13 cellular contexts compared by ENCODE assay signal in genomic region chr22:23781533-23781932, GRCh38. TPM values are rescaled to one million over a fixed set of nuclear protein-coding genes. Genes with fewer than 3 reads are reported as not detected.
DNase-seq lines count a peak whose midpoint lies in the region; ATAC-seq, FAIRE-seq and TF ChIP-seq lines count a peak whose summit lies in the region.
"Had no signal": no experiment of that assay in that cellular context is flagged by ENCODE, and none has a peak within 500 bp of the region (broad histone marks: within the 10 kb centered on the region; RNA-seq: fewer than 3 reads in every experiment).

No MANE protein-coding gene starts in this region.

- H3K4me3 ChIP-seq in HepG2 (replicated peaks in 1 of 3; ENCODE audit: insufficient read depth in 1 of 3, low read depth in 2 of 3, low read length in 3 of 3) (no peak overlapping the region), right lobe of liver (no peak overlapping the region), astrocyte (ENCODE audit: insufficient read depth, low read depth, low read length) (no peak overlapping the region), hepatocyte (no peak overlapping the region), right cardiac atrium (ENCODE audit: low read length) (no peak overlapping the region)

- H3K4me3 Mint-ChIP-seq in astrocyte (ENCODE audit: unreplicated experiment) = no peak overlapping the region
- H3K4me3 Mint-ChIP-seq in activated CD8-positive, alpha-beta T cell treated with anti-CD3 and anti-CD28 coated beads, Interleukin-2, amount 10 ng/mL, durations not matched to agents 7 days and 5 days = no peak overlapping the region
- H3K4me3 Mint-ChIP-seq: activated CD4-positive, alpha-beta T cell treated with anti-CD3 and anti-CD28 coated beads, Interleukin-2, amount 10 ng/mL, durations not matched to agents 7 days and 5 days; activated naive CD4-positive, alpha-beta T cell treated with anti-CD3 and anti-CD28 coated beads for 36 hours had no signal

- H3K27me3 Mint-ChIP-seq in astrocyte (ENCODE audit: low read depth, unreplicated experiment) = peaks cover 12% of the 10 kb centered on the region
- no peaks in the 10 kb centered on the region for H3K27me3 Mint-ChIP-seq in activated CD8-positive, alpha-beta T cell treated with anti-CD3 and anti-CD28 coated beads, Interleukin-2, amount 10 ng/mL, durations not matched to agents 7 days and 5 days (ENCODE audit: low read depth)
- H3K27me3 Mint-ChIP-seq: activated CD4-positive, alpha-beta T cell treated with anti-CD3 and anti-CD28 coated beads, Interleukin-2, amount 10 ng/mL, durations not matched to agents 7 days and 5 days had no signal

- no TSS peak for BruUV-seq in HepG2 (replicated peaks; lab: Mats Ljungman, UMichigan)

- peaks cover 9% of the 10 kb centered on the region for H3K36me3 Mint-ChIP-seq in astrocyte (ENCODE audit: low read depth, unreplicated experiment)
- no peaks in the 10 kb centered on the region for H3K36me3 Mint-ChIP-seq in activated CD8-positive, alpha-beta T cell treated with anti-CD3 and anti-CD28 coated beads, Interleukin-2, amount 10 ng/mL, durations not matched to agents 7 days and 5 days (ENCODE audit: low read depth)

- POLR2A ChIA-PET in HepG2 (lab: Yijun Ruan, JAX) = interaction anchor here (0.8 to 1.3 kb wide), 2 partner anchors 9 to 11 kb away, joined by 3 to 4 read pairs; partner anchors contain the start of gene MMP11
- POLR2A ChIA-PET in activated CD8-positive, alpha-beta T cell treated with anti-CD3 and anti-CD28 coated beads, Interleukin-2, amount 10 ng/mL, durations not matched to agents 7 days and 5 days (lab: Charles Lee) = no interaction called here

- no peak overlapping the region for H3K27ac Mint-ChIP-seq in astrocyte (ENCODE audit: unreplicated experiment)
- H3K27ac Mint-ChIP-seq in activated CD8-positive, alpha-beta T cell treated with anti-CD3 and anti-CD28 coated beads, Interleukin-2, amount 10 ng/mL, durations not matched to agents 7 days and 5 days = no peak overlapping the region
- H3K27ac Mint-ChIP-seq: activated CD4-positive, alpha-beta T cell treated with anti-CD3 and anti-CD28 coated beads, Interleukin-2, amount 10 ng/mL, durations not matched to agents 7 days and 5 days; activated naive CD4-positive, alpha-beta T cell treated with anti-CD3 and anti-CD28 coated beads for 36 hours had no signal

- H3K9me3 ChIP-seq in HepG2 (ENCODE audit: low read length) (no peaks in the 10 kb centered on the region), right lobe of liver (no peaks in the 10 kb centered on the region), astrocyte (ENCODE audit: insufficient read depth, low read depth, low read length) (no peaks in the 10 kb centered on the region), hepatocyte (ENCODE audit: low read depth) (no peaks in the 10 kb centered on the region), right cardiac atrium (ENCODE audit: control insufficient read depth, low read length) (no peaks in the 10 kb centered on the region)

- H3K79me2 ChIP-seq in HepG2 (ENCODE audit: insufficient read depth, low read length) (no peaks in the 10 kb centered on the region), astrocyte (ENCODE audit: insufficient read depth, low read length) (no peaks in the 10 kb centered on the region), hepatocyte (peaks cover 2% of the 10 kb centered on the region)

- 45% methylated on average over 9 of the region's 9 CpGs for WGBS in HepG2 (ENCODE audit: low lambda C conversion rate)
- WGBS in right lobe of liver (ENCODE audit: insufficient coverage, low coverage, low lambda C conversion rate, missing lambda C conversion rate) = 33% methylated on average over 2 of the region's 9 CpGs
- WGBS in hepatocyte (ENCODE audit: low lambda C conversion rate, missing lambda C conversion rate) = 57% methylated on average over 9 of the region's 9 CpGs
- WGBS in right cardiac atrium = 78% methylated on average over 9 of the region's 9 CpGs

- no peak for TF ChIP-seq RAD21 in HepG2 (CRISPR knock-in tag; IDR thresholded peaks at IDR 0.05)

- DNase-seq in HepG2 (ENCODE audit: low spot score) (no peak), right lobe of liver (no peak), astrocyte (ENCODE audit: low read depth) (peak; percentile 33), hepatocyte (ENCODE audit: low spot score) (peak; percentile 61), right cardiac atrium (no peak), DMS79 treated with DMSO at 0.1 percent for 48 hours (lab: John Stamatoyannopoulos, UW) (no peak), NCI-H82 treated with DMSO at 0.1 percent for 48 hours (lab: John Stamatoyannopoulos, UW; ENCODE audit: unreplicated experiment) (no peak)
- no peak for DNase-seq in activated CD8-positive, alpha-beta T cell treated with anti-CD3 and anti-CD28 coated beads, Interleukin-2, amount 10 ng/mL, durations not matched to agents 7 days and 5 days
- DNase-seq: activated CD4-positive, alpha-beta T cell treated with anti-CD3 and anti-CD28 coated beads, Interleukin-2, amount 10 ng/mL, durations not matched to agents 7 days and 5 days; activated naive CD4-positive, alpha-beta T cell treated with anti-CD3 and anti-CD28 coated beads for 36 hours; effector CD4-positive, alpha-beta T cell had no signal

- TF ChIP-seq EP300 in HepG2 (IDR thresholded peaks at IDR 0.05; ENCODE audit: low read depth in 2 of 2, low read length in 2 of 2) = no peak
- TF ChIP-seq EP300 in HepG2 (CRISPR knock-in tag; IDR thresholded peaks at IDR 0.05; ENCODE audit: borderline replicate concordance) = no peak

- CTCF ChIA-PET in HepG2 (lab: Yijun Ruan, JAX; ENCODE audit: low intra/inter-chr PET ratio, low total read pairs) = no interaction called here
- CTCF ChIA-PET in activated CD8-positive, alpha-beta T cell treated with anti-CD3 and anti-CD28 coated beads, Interleukin-2, amount 10 ng/mL, durations not matched to agents 7 days and 5 days (lab: Charles Lee) = interaction anchor here (1.5 kb wide), 1 partner anchor 11 kb away, joined by 3 read pairs; no protein-coding TSS in a partner anchor

- H3K9me2 ChIP-seq in hepatocyte (replicated peaks; ENCODE audit: insufficient read depth) = no peaks in the 10 kb centered on the region

- peaks cover 70% of the 10 kb centered on the region for H3K4me1 ChIP-seq in HepG2 (ENCODE audit: insufficient read depth, low read length)
- peaks cover 0 to 25% (median 9%) of the 10 kb centered on the region in 4 donors for H3K4me1 ChIP-seq in right lobe of liver
- peaks cover 22% of the 10 kb centered on the region for H3K4me1 ChIP-seq in astrocyte (ENCODE audit: insufficient read depth, low read length)
- H3K4me1 ChIP-seq in hepatocyte (ENCODE audit: insufficient read depth) = peaks cover 35% of the 10 kb centered on the region
- peaks cover 4% of the 10 kb centered on the region for H3K4me1 ChIP-seq in right cardiac atrium (ENCODE audit: control insufficient read depth, insufficient read depth, low read length)

- no peaks in the 10 kb centered on the region for H4K20me1 ChIP-seq in HepG2 (ENCODE audit: insufficient read depth, low read length)
- no peaks in the 10 kb centered on the region for H4K20me1 ChIP-seq in astrocyte (ENCODE audit: insufficient read depth, low read length)
- no peaks in the 10 kb centered on the region for H4K20me1 ChIP-seq in hepatocyte (ENCODE audit: insufficient read depth, poor library complexity, severe bottlenecking)

- H3K4me2 ChIP-seq in HepG2 (ENCODE audit: low read depth, low read length) (no peak overlapping the region), astrocyte (ENCODE audit: low read length) (no peak overlapping the region), hepatocyte (no peak overlapping the region)

- TF ChIP-seq POLR2A in HepG2 (IDR thresholded peaks at IDR 0.05; ENCODE audit: insufficient read depth in 1 of 2, low read depth in 2 of 2, low read length in 2 of 2) = no peak
- no peak for TF ChIP-seq POLR2A in right lobe of liver (IDR thresholded peaks at IDR 0.05)

- H3K27me3 ChIP-seq in HepG2 (ENCODE audit: control insufficient read depth in 1 of 2, insufficient read depth in 2 of 2, low read length in 2 of 2) (no peaks in the 10 kb centered on the region), right lobe of liver (no peaks in the 10 kb centered on the region), astrocyte (ENCODE audit: insufficient read depth, low read length) (no peaks in the 10 kb centered on the region), hepatocyte (no peaks in the 10 kb centered on the region), right cardiac atrium (ENCODE audit: control insufficient read depth, insufficient read depth) (no peaks in the 10 kb centered on the region)

- FAIRE-seq in HepG2 (lab: Jason Lieb, UNC) (no peak), astrocyte (lab: Jason Lieb, UNC) (no peak)
- FAIRE-seq: G401.6 had no signal

- H3K27ac ChIP-seq in HepG2 (ENCODE audit: extremely low read length, insufficient read depth, low read length) (no peak overlapping the region), right lobe of liver (no peak overlapping the region), astrocyte (ENCODE audit: low read depth, low read length) (no peak overlapping the region), hepatocyte (peak overlapping the region; percentile 53), right cardiac atrium (ENCODE audit: low read length) (no peak overlapping the region)

- in situ Hi-C loops in HepG2 (cut with HindIII; ENCODE audit: extremely low pct_ligation_motif_present, low pct_unique_long_range_greater_than_20kb) = loop anchor here (5.0 kb wide), 1 partner anchor 66 kb away; no protein-coding TSS in a partner anchor

- H3K36me3 ChIP-seq in HepG2 (replicated peaks in 1 of 2; ENCODE audit: control insufficient read depth in 1 of 2, insufficient read depth in 2 of 2, low read length in 2 of 2) = no peaks in the 10 kb centered on the region
- H3K36me3 ChIP-seq in right lobe of liver = no peaks in the 10 kb centered on the region
- H3K36me3 ChIP-seq in astrocyte (ENCODE audit: insufficient read depth, low read length) = no peaks in the 10 kb centered on the region
- no peaks in the 10 kb centered on the region for H3K36me3 ChIP-seq in hepatocyte (replicated peaks; ENCODE audit: insufficient read depth, low read depth)

- ATAC-seq in HepG2 = peak; percentile 7; the same call in 1 of the 3 replicates
- ATAC-seq in right lobe of liver = no peak
- ATAC-seq in right cardiac atrium = no peak
- no peak for ATAC-seq in activated CD8-positive, alpha-beta T cell treated with anti-CD3 and anti-CD28 coated beads, Interleukin-2, amount 10 ng/mL, durations not matched to agents 7 days and 5 days

- no peaks in the 10 kb centered on the region for H3K9me3 Mint-ChIP-seq in astrocyte (ENCODE audit: unreplicated experiment)
- no peaks in the 10 kb centered on the region for H3K9me3 Mint-ChIP-seq in activated CD8-positive, alpha-beta T cell treated with anti-CD3 and anti-CD28 coated beads, Interleukin-2, amount 10 ng/mL, durations not matched to agents 7 days and 5 days (ENCODE audit: insufficient read depth)
- H3K9me3 Mint-ChIP-seq: activated CD4-positive, alpha-beta T cell treated with anti-CD3 and anti-CD28 coated beads, Interleukin-2, amount 10 ng/mL, durations not matched to agents 7 days and 5 days; activated naive CD4-positive, alpha-beta T cell treated with anti-CD3 and anti-CD28 coated beads for 36 hours had no signal

- H2AFZ ChIP-seq in HepG2 (ENCODE audit: low read length) = no peak overlapping the region
- H2AFZ ChIP-seq in astrocyte (ENCODE audit: low read depth, low read length) = peak overlapping the region; percentile 19
- H2AFZ ChIP-seq in hepatocyte = no peak overlapping the region

- peaks cover 17% of the 10 kb centered on the region for H3K4me1 Mint-ChIP-seq in astrocyte (ENCODE audit: low read depth, unreplicated experiment)
- peaks cover 24% of the 10 kb centered on the region for H3K4me1 Mint-ChIP-seq in activated CD8-positive, alpha-beta T cell treated with anti-CD3 and anti-CD28 coated beads, Interleukin-2, amount 10 ng/mL, durations not matched to agents 7 days and 5 days (ENCODE audit: low read depth)

- H3K9ac ChIP-seq in HepG2 (ENCODE audit: insufficient read depth, low read depth, low read length) (no peak overlapping the region), astrocyte (ENCODE audit: low read length) (no peak overlapping the region)

- no peak for TF ChIP-seq CTCF in HepG2 (CRISPR knock-in tag; IDR thresholded peaks at IDR 0.05)
- no peak for TF ChIP-seq CTCF in right lobe of liver (IDR thresholded peaks at IDR 0.05)
- no peak for TF ChIP-seq CTCF in astrocyte (IDR thresholded peaks at IDR 0.05; ENCODE audit: insufficient read depth, low read depth, low read length)
- TF ChIP-seq CTCF in hepatocyte (IDR thresholded peaks at IDR 0.05; ENCODE audit: poor library complexity) = no peak

- intact Hi-C loops in HepG2 (cut with micrococcal nuclease; ENCODE audit: unreplicated experiment) (no loop called here), right lobe of liver (cut with DNase I) (no loop called here), right cardiac atrium (cut with DNase I) (no loop called here)

RNA-seq across cellular contexts. Expression of gene SMARCB1, which starts 5.2 kb away (rescaled TPM):
- total RNA-seq in HepG2 (2016; rRNA removed; fragmentation: Illumina TruSeq; extraction: Trizol) (74.0 and 75.8 TPM in 2 replicates), right lobe of liver (10 to 100 TPM; 19.9 to 70.2 (median 25.3) TPM), astrocyte (91.3 and 115 TPM in 2 replicates), hepatocyte (84.3 and 88.2 TPM in 2 replicates), right cardiac atrium (10 to 100 TPM; 48.8 to 55.9 (median 49.4) TPM)
- total RNA-seq in HepG2 (2016; cell fraction: cytosol; rRNA removed; fragmentation: Illumina TruSeq; extraction: Trizol; ENCODE audit: low read depth) = 49.5 and 56.5 TPM in 2 replicates
- 57.1 and 69.6 TPM in 2 replicates for total RNA-seq in HepG2 (2016; cell fraction: insoluble cytoplasmic fraction; rRNA removed; fragmentation: Illumina TruSeq; extraction: Trizol)
- total RNA-seq in HepG2 (2016; cell fraction: membrane; rRNA removed; fragmentation: Illumina TruSeq; extraction: Trizol) = 60.2 and 66.9 TPM in 2 replicates
- total RNA-seq in HepG2 (2016; cell fraction: nucleus; rRNA removed; fragmentation: Illumina TruSeq; extraction: Trizol) = 33.7 and 37.0 TPM in 2 replicates
- polyA plus RNA-seq in HepG2 (2011; rRNA removed) (150 and 166 TPM in 2 replicates), hepatocyte (103 and 120 TPM in 2 replicates), right cardiac atrium (41.1 TPM)
- 110 and 129 TPM in 2 replicates for polyA plus RNA-seq in HepG2 (2011; cell fraction: cytosol; rRNA removed)
- polyA plus RNA-seq in HepG2 (2011; cell fraction: nucleus; rRNA removed) = 88.0 and 96.6 TPM in 2 replicates
- polyA plus RNA-seq in HepG2 (2012) = 99.4 and 113 TPM in 2 replicates
- polyA plus RNA-seq in HepG2 (2016; cell fraction: cytosol; fragmentation: Illumina TruSeq; extraction: Trizol; ENCODE audit: low read depth) = 78.3 and 90.9 TPM in 2 replicates
- 127 and 143 TPM in 2 replicates for polyA plus RNA-seq in HepG2 (2016; cell fraction: insoluble cytoplasmic fraction; fragmentation: Illumina TruSeq; extraction: Trizol; ENCODE audit: low read depth)
- polyA plus RNA-seq in HepG2 (2016; cell fraction: membrane; fragmentation: Illumina TruSeq; extraction: Trizol; ENCODE audit: low read depth) = 82.2 and 92.9 TPM in 2 replicates
- 92.2 and 94.0 TPM in 2 replicates for polyA plus RNA-seq in HepG2 (2016; cell fraction: nucleus; fragmentation: Illumina TruSeq; extraction: Trizol; ENCODE audit: insufficient read depth, low read depth)
- 77.2 and 97.6 TPM in 2 replicates for polyA minus RNA-seq in HepG2 (2011; rRNA and poly(A)+ RNA removed; ENCODE audit: low replicate concordance)
- 35.3 and 48.0 TPM in 2 replicates for polyA minus RNA-seq in HepG2 (2011; cell fraction: cytosol; rRNA and poly(A)+ RNA removed)
- 55.2 and 55.9 TPM in 2 replicates for polyA minus RNA-seq in HepG2 (2011; cell fraction: nucleus; rRNA and poly(A)+ RNA removed)
- 100 to 1,000 TPM; 112 to 113 TPM for total RNA-seq in activated CD8-positive, alpha-beta T cell treated with anti-CD3 and anti-CD28 coated beads, Interleukin-2, amount 10 ng/mL, durations not matched to agents 7 days and 5 days

RNA-seq across cellular contexts. Expression of gene MMP11, which starts 8.9 kb away (rescaled TPM):
- total RNA-seq in HepG2 (2016; rRNA removed; fragmentation: Illumina TruSeq; extraction: Trizol) (2.7 and 8.9 TPM in 2 replicates), right lobe of liver (1 to 10 TPM in 2 of 6 experiments, under 1 TPM in 4; 0.59 to 1.3 (median 0.90) TPM), astrocyte (12.2 and 23.7 TPM in 2 replicates), hepatocyte (27.9 and 36.2 TPM in 2 replicates), right cardiac atrium (10 to 100 TPM in 2 of 4 donors, 1 to 10 TPM in 2; 2.8 to 15.4 (median 11.5) TPM)
- total RNA-seq in HepG2 (2016; cell fraction: cytosol; rRNA removed; fragmentation: Illumina TruSeq; extraction: Trizol; ENCODE audit: low read depth) = 1.8 and 2.5 TPM in 2 replicates
- 2.3 and 8.4 TPM in 2 replicates for total RNA-seq in HepG2 (2016; cell fraction: insoluble cytoplasmic fraction; rRNA removed; fragmentation: Illumina TruSeq; extraction: Trizol)
- total RNA-seq in HepG2 (2016; cell fraction: membrane; rRNA removed; fragmentation: Illumina TruSeq; extraction: Trizol) = 2.3 and 2.5 TPM in 2 replicates
- total RNA-seq in HepG2 (2016; cell fraction: nucleus; rRNA removed; fragmentation: Illumina TruSeq; extraction: Trizol) = 8.4 and 12.1 TPM in 2 replicates
- polyA plus RNA-seq in HepG2 (2011; rRNA removed) (28.6 and 88.6 TPM in 2 replicates), hepatocyte (22.8 and 25.2 TPM in 2 replicates), right cardiac atrium (5.9 TPM)
- polyA plus RNA-seq in HepG2 (2011; cell fraction: cytosol; rRNA removed) = 28.4 and 53.0 TPM in 2 replicates
- 63.0 and 95.6 TPM in 2 replicates for polyA plus RNA-seq in HepG2 (2011; cell fraction: nucleus; rRNA removed)
- 39.9 and 70.8 TPM in 2 replicates for polyA plus RNA-seq in HepG2 (2012)
- 0.88 and 0.92 TPM in 2 replicates for polyA plus RNA-seq in HepG2 (2016; cell fraction: cytosol; fragmentation: Illumina TruSeq; extraction: Trizol; ENCODE audit: low read depth)
- polyA plus RNA-seq in HepG2 (2016; cell fraction: insoluble cytoplasmic fraction; fragmentation: Illumina TruSeq; extraction: Trizol; ENCODE audit: low read depth) = 3.0 and 3.5 TPM in 2 replicates
- 1.7 TPM in 2 replicates for polyA plus RNA-seq in HepG2 (2016; cell fraction: membrane; fragmentation: Illumina TruSeq; extraction: Trizol; ENCODE audit: low read depth)
- polyA plus RNA-seq in HepG2 (2016; cell fraction: nucleus; fragmentation: Illumina TruSeq; extraction: Trizol; ENCODE audit: insufficient read depth, low read depth) = 13.9 and 17.6 TPM in 2 replicates
- polyA minus RNA-seq in HepG2 (2011; rRNA and poly(A)+ RNA removed; ENCODE audit: low replicate concordance) = 28.7 TPM in 1 of 2 replicates, not detected in the other
- polyA minus RNA-seq in HepG2 (2011; cell fraction: cytosol; rRNA and poly(A)+ RNA removed) = 5.1 and 17.3 TPM in 2 replicates
- 9.9 and 21.9 TPM in 2 replicates for polyA minus RNA-seq in HepG2 (2011; cell fraction: nucleus; rRNA and poly(A)+ RNA removed)
- under 1 TPM; 0.42 to 0.55 TPM for total RNA-seq in activated CD8-positive, alpha-beta T cell treated with anti-CD3 and anti-CD28 coated beads, Interleukin-2, amount 10 ng/mL, durations not matched to agents 7 days and 5 days

RNA-seq across cellular contexts. Expression of gene CHCHD10, which starts 13.8 kb away (rescaled TPM):
- 59.1 and 62.8 TPM in 2 replicates for total RNA-seq in HepG2 (2016; rRNA removed; fragmentation: Illumina TruSeq; extraction: Trizol)
- total RNA-seq in HepG2 (2016; cell fraction: cytosol; rRNA removed; fragmentation: Illumina TruSeq; extraction: Trizol; ENCODE audit: low read depth) = 34.5 and 34.6 TPM in 2 replicates
- 56.2 and 62.6 TPM in 2 replicates for total RNA-seq in HepG2 (2016; cell fraction: insoluble cytoplasmic fraction; rRNA removed; fragmentation: Illumina TruSeq; extraction: Trizol)
- 61.2 and 64.2 TPM in 2 replicates for total RNA-seq in HepG2 (2016; cell fraction: membrane; rRNA removed; fragmentation: Illumina TruSeq; extraction: Trizol)
- total RNA-seq in HepG2 (2016; cell fraction: nucleus; rRNA removed; fragmentation: Illumina TruSeq; extraction: Trizol) = 31.4 and 47.6 TPM in 2 replicates
- polyA plus RNA-seq in HepG2 (2011; rRNA removed) = 37.0 and 60.2 TPM in 2 replicates
- polyA plus RNA-seq in HepG2 (2011; cell fraction: cytosol; rRNA removed) = 42.3 and 49.1 TPM in 2 replicates
- polyA plus RNA-seq in HepG2 (2011; cell fraction: nucleus; rRNA removed) = 45.9 and 96.4 TPM in 2 replicates
- polyA plus RNA-seq in HepG2 (2012) = 103 and 194 TPM in 2 replicates
- 73.1 and 74.3 TPM in 2 replicates for polyA plus RNA-seq in HepG2 (2016; cell fraction: cytosol; fragmentation: Illumina TruSeq; extraction: Trizol; ENCODE audit: low read depth)
- polyA plus RNA-seq in HepG2 (2016; cell fraction: insoluble cytoplasmic fraction; fragmentation: Illumina TruSeq; extraction: Trizol; ENCODE audit: low read depth) = 91.0 and 122 TPM in 2 replicates
- 101 and 107 TPM in 2 replicates for polyA plus RNA-seq in HepG2 (2016; cell fraction: membrane; fragmentation: Illumina TruSeq; extraction: Trizol; ENCODE audit: low read depth)
- polyA plus RNA-seq in HepG2 (2016; cell fraction: nucleus; fragmentation: Illumina TruSeq; extraction: Trizol; ENCODE audit: insufficient read depth, low read depth) = 107 and 123 TPM in 2 replicates
- 99.0 and 111 TPM in 2 replicates for polyA minus RNA-seq in HepG2 (2011; rRNA and poly(A)+ RNA removed; ENCODE audit: low replicate concordance)
- polyA minus RNA-seq in HepG2 (2011; cell fraction: cytosol; rRNA and poly(A)+ RNA removed) = 44.8 and 90.8 TPM in 2 replicates
- 4.2 and 14.9 TPM in 2 replicates for polyA minus RNA-seq in HepG2 (2011; cell fraction: nucleus; rRNA and poly(A)+ RNA removed)
- total RNA-seq in right lobe of liver = 100 to 1,000 TPM; 133 to 416 (median 252) TPM
- total RNA-seq in astrocyte = 60.9 and 70.5 TPM in 2 replicates
- 4.0 and 36.5 TPM in 2 replicates for total RNA-seq in hepatocyte
- polyA plus RNA-seq in hepatocyte = 53.0 and 68.1 TPM in 2 replicates
- 1,000 to 10,000 TPM in 3 of 4 donors, 100 to 1,000 TPM in 1; 993 to 1,434 (median 1,175) TPM for total RNA-seq in right cardiac atrium
- polyA plus RNA-seq in right cardiac atrium = 1,153 TPM
- 100 to 1,000 TPM; 134 to 140 TPM for total RNA-seq in activated CD8-positive, alpha-beta T cell treated with anti-CD3 and anti-CD28 coated beads, Interleukin-2, amount 10 ng/mL, durations not matched to agents 7 days and 5 days

RNA-seq across cellular contexts. Expression of gene C22orf15, which starts 18.7 kb away (rescaled TPM):
- total RNA-seq in HepG2 (2016; rRNA removed; fragmentation: Illumina TruSeq; extraction: Trizol) (not detected in 2 replicates), right lobe of liver (not detected), astrocyte (0.38 and 0.39 TPM in 2 replicates), hepatocyte (not detected in 2 replicates), right cardiac atrium (under 1 TPM in 1 of 4 donors, not detected in 3; 0.21 TPM)
- total RNA-seq in HepG2 (2016; cell fraction: cytosol; rRNA removed; fragmentation: Illumina TruSeq; extraction: Trizol; ENCODE audit: low read depth) = not detected in 2 replicates
- not detected in 2 replicates for total RNA-seq in HepG2 (2016; cell fraction: insoluble cytoplasmic fraction; rRNA removed; fragmentation: Illumina TruSeq; extraction: Trizol)
- not detected in 2 replicates for total RNA-seq in HepG2 (2016; cell fraction: membrane; rRNA removed; fragmentation: Illumina TruSeq; extraction: Trizol)
- not detected in 2 replicates for total RNA-seq in HepG2 (2016; cell fraction: nucleus; rRNA removed; fragmentation: Illumina TruSeq; extraction: Trizol)
- polyA plus RNA-seq in HepG2 (2011; rRNA removed) (0.07 TPM in 1 of 2 replicates, not detected in the other), hepatocyte (0.35 and 0.37 TPM in 2 replicates), right cardiac atrium (not detected)
- not detected in 2 replicates for polyA plus RNA-seq in HepG2 (2011; cell fraction: cytosol; rRNA removed)
- not detected in 2 replicates for polyA plus RNA-seq in HepG2 (2011; cell fraction: nucleus; rRNA removed)
- polyA plus RNA-seq in HepG2 (2012) = 0.12 and 0.28 TPM in 2 replicates
- polyA plus RNA-seq in HepG2 (2016; cell fraction: cytosol; fragmentation: Illumina TruSeq; extraction: Trizol; ENCODE audit: low read depth) = not detected in 2 replicates
- not detected in 2 replicates for polyA plus RNA-seq in HepG2 (2016; cell fraction: insoluble cytoplasmic fraction; fragmentation: Illumina TruSeq; extraction: Trizol; ENCODE audit: low read depth)
- polyA plus RNA-seq in HepG2 (2016; cell fraction: membrane; fragmentation: Illumina TruSeq; extraction: Trizol; ENCODE audit: low read depth) = not detected in 2 replicates
- not detected in 2 replicates for polyA plus RNA-seq in HepG2 (2016; cell fraction: nucleus; fragmentation: Illumina TruSeq; extraction: Trizol; ENCODE audit: insufficient read depth, low read depth)
- 0.07 and 0.22 TPM in 2 replicates for polyA minus RNA-seq in HepG2 (2011; rRNA and poly(A)+ RNA removed; ENCODE audit: low replicate concordance)
- polyA minus RNA-seq in HepG2 (2011; cell fraction: cytosol; rRNA and poly(A)+ RNA removed) = not detected in 2 replicates
- polyA minus RNA-seq in HepG2 (2011; cell fraction: nucleus; rRNA and poly(A)+ RNA removed) = not detected in 2 replicates
- 1 to 10 TPM in 1 of 2 experiments, under 1 TPM in 1; 0.81 to 1.4 TPM for total RNA-seq in activated CD8-positive, alpha-beta T cell treated with anti-CD3 and anti-CD28 coated beads, Interleukin-2, amount 10 ng/mL, durations not matched to agents 7 days and 5 days
- total RNA-seq: skeletal muscle tissue had no signal

RNA-seq across cellular contexts. Expression of gene VPREB3, which starts 27.3 kb away (rescaled TPM):
- total RNA-seq in HepG2 (2016; rRNA removed; fragmentation: Illumina TruSeq; extraction: Trizol) (not detected in 2 replicates), right lobe of liver (1 to 10 TPM in 2 of 6 experiments, under 1 TPM in 3, not detected in 1; 0.59 to 3.9 (median 0.70) TPM), astrocyte (0.50 TPM in 1 of 2 replicates, not detected in the other), hepatocyte (not detected in 2 replicates), right cardiac atrium (under 1 TPM in 2 of 4 donors, not detected in 2; 0.40 to 0.41 TPM)
- not detected in 2 replicates for total RNA-seq in HepG2 (2016; cell fraction: cytosol; rRNA removed; fragmentation: Illumina TruSeq; extraction: Trizol; ENCODE audit: low read depth)
- not detected in 2 replicates for total RNA-seq in HepG2 (2016; cell fraction: insoluble cytoplasmic fraction; rRNA removed; fragmentation: Illumina TruSeq; extraction: Trizol)
- not detected in 2 replicates for total RNA-seq in HepG2 (2016; cell fraction: membrane; rRNA removed; fragmentation: Illumina TruSeq; extraction: Trizol)
- total RNA-seq in HepG2 (2016; cell fraction: nucleus; rRNA removed; fragmentation: Illumina TruSeq; extraction: Trizol) = not detected in 2 replicates
- polyA plus RNA-seq in HepG2 (2011; rRNA removed) (0.22 and 0.35 TPM in 2 replicates), hepatocyte (not detected in 2 replicates), right cardiac atrium (0.61 TPM)
- 0.14 TPM in 1 of 2 replicates, not detected in the other for polyA plus RNA-seq in HepG2 (2011; cell fraction: cytosol; rRNA removed)
- 0.57 TPM in 1 of 2 replicates, not detected in the other for polyA plus RNA-seq in HepG2 (2011; cell fraction: nucleus; rRNA removed)
- polyA plus RNA-seq in HepG2 (2012) = 0.30 and 0.76 TPM in 2 replicates
- polyA plus RNA-seq in HepG2 (2016; cell fraction: cytosol; fragmentation: Illumina TruSeq; extraction: Trizol; ENCODE audit: low read depth) = not detected in 2 replicates
- not detected in 2 replicates for polyA plus RNA-seq in HepG2 (2016; cell fraction: insoluble cytoplasmic fraction; fragmentation: Illumina TruSeq; extraction: Trizol; ENCODE audit: low read depth)
- polyA plus RNA-seq in HepG2 (2016; cell fraction: membrane; fragmentation: Illumina TruSeq; extraction: Trizol; ENCODE audit: low read depth) = not detected in 2 replicates
- not detected in 2 replicates for polyA plus RNA-seq in HepG2 (2016; cell fraction: nucleus; fragmentation: Illumina TruSeq; extraction: Trizol; ENCODE audit: insufficient read depth, low read depth)
- 2.1 TPM in 2 replicates for polyA minus RNA-seq in HepG2 (2011; rRNA and poly(A)+ RNA removed; ENCODE audit: low replicate concordance)
- not detected in 2 replicates for polyA minus RNA-seq in HepG2 (2011; cell fraction: cytosol; rRNA and poly(A)+ RNA removed)
- not detected in 2 replicates for polyA minus RNA-seq in HepG2 (2011; cell fraction: nucleus; rRNA and poly(A)+ RNA removed)
- not detected for total RNA-seq in activated CD8-positive, alpha-beta T cell treated with anti-CD3 and anti-CD28 coated beads, Interleukin-2, amount 10 ng/mL, durations not matched to agents 7 days and 5 days
- total RNA-seq: activated CD4-positive, alpha-beta T cell treated with anti-CD3 and anti-CD28 coated beads, Interleukin-2, amount 10 ng/mL, durations not matched to agents 7 days and 5 days; activated naive CD4-positive, alpha-beta T cell treated with anti-CD3 and anti-CD28 coated beads for 36 hours; skeletal muscle tissue had no signal

Comparison
In these comparisons a context has a peak if more than half of its experiments do, and no peak if none do; other contexts are left out.
1. DNase-seq: peak in astrocyte (single experiment) and hepatocyte (single experiment); none in HepG2 (single experiment), right lobe of liver (0 of 3), right cardiac atrium (0 of 3), activated CD8-positive, alpha-beta T cell treated with anti-CD3 and anti-CD28 coated beads, Interleukin-2, amount 10 ng/mL, durations not matched to agents 7 days and 5 days (single experiment), DMS79 treated with DMSO at 0.1 percent for 48 hours (single experiment) and NCI-H82 treated with DMSO at 0.1 percent for 48 hours (single experiment).